ENCODE assay signal across 11 cellular contexts in the genomic region with DNA sequence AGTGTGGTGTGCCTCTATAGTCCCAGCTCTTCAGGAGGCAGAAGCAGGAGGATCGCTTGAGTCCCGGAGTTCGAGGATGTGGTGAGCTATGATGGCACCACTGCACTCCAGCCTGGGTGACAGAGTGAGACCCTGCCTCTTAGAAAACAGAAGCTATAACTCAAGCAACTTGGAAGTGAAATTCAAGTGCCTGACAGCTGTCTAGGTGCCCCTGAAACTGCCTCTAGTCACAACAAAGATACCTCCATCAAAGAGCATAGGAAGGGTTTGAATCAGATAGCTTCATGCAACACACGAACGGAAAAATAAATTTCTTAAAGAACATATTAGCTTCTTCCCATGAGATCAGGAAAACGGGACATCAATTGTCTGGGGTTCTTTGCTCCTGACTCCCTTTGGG. TPM values are rescaled to one million over a fixed set of nuclear protein-coding genes. Genes with fewer than 3 reads are reported as not detected.
DNase-seq lines count a peak whose midpoint lies in the region; ATAC-seq and TF ChIP-seq lines count a peak whose summit lies in the region.
"Had no signal": no experiment of that assay in that cellular context is flagged by ENCODE, and none has a peak within 500 bp of the region (broad histone marks: within the 10 kb centered on the region; RNA-seq: fewer than 3 reads in every experiment).

No MANE protein-coding gene starts in this region.

- H3K4me2 ChIP-seq in BLaER1 = peak overlapping the region; percentile 97

- peaks cover 28% of the 10 kb centered on the region for H4K20me1 ChIP-seq in BLaER1

- POLR2A ChIA-PET in activated CD8-positive, alpha-beta T cell treated with anti-CD3 and anti-CD28 coated beads for 36 hours (lab: Charles Lee) = no interaction called here
- POLR2A ChIA-PET in HEK293T (lab: Yijun Ruan, JAX) = interaction anchor here (0.6 kb wide), 1 partner anchor 36 kb away, joined by 3 read pairs; no protein-coding TSS in a partner anchor

- intact Hi-C loops in activated CD8-positive, alpha-beta T cell treated with anti-CD3 and anti-CD28 coated beads for 36 hours (cut with micrococcal nuclease) = loop anchor here (10.0 kb wide), 1 partner anchor 97 kb away; no protein-coding TSS in a partner anchor
- intact Hi-C loops in left lung (cut with DNase I) = no loop called here

- H3K27ac Mint-ChIP-seq in activated CD8-positive, alpha-beta T cell treated with anti-CD3 and anti-CD28 coated beads for 36 hours = no peak overlapping the region

- H3K27ac ChIP-seq in BLaER1 (no peak overlapping the region), left lung (no peak overlapping the region)
- H3K27ac ChIP-seq: C4-2B, VCaP had no signal

- DNase-seq in GM06990 (ENCODE audit: extremely low read depth, insufficient read length) (no peak), left lung (no peak), H7 (no peak), NCI-H82 (lab: John Stamatoyannopoulos, UW) (no peak), HEK293T (ENCODE audit: extremely low spot score) (no peak), HUDEP-2 (lab: John Stamatoyannopoulos, UW; ENCODE audit: unreplicated experiment in 76 of 76) (no peak)
- no peak for DNase-seq in activated CD8-positive, alpha-beta T cell treated with anti-CD3 and anti-CD28 coated beads for 36 hours
- DNase-seq: SHP77 had no signal

- H3K4me1 ChIP-seq in BLaER1 (peaks cover 69% of the 10 kb centered on the region), left lung (peaks cover 0 to 22% of the 10 kb centered on the region in 2 donors)

- peak overlapping the region; percentile 66 for H3K4me3 Mint-ChIP-seq in activated CD8-positive, alpha-beta T cell treated with anti-CD3 and anti-CD28 coated beads for 36 hours

- no peak for TF ChIP-seq CTCF in GM06990 (IDR thresholded peaks at IDR 0.05; ENCODE audit: insufficient read depth, low read length, poor library complexity, severe bottlenecking)
- no peak for TF ChIP-seq CTCF in activated CD8-positive, alpha-beta T cell treated with anti-CD3 and anti-CD28 coated beads for 36 hours (IDR thresholded peaks at IDR 0.05)
- no peak for TF ChIP-seq CTCF in left lung (IDR thresholded peaks at IDR 0.05)

- H3K36me3 ChIP-seq in BLaER1 = no peaks in the 10 kb centered on the region
- no peaks in the 10 kb centered on the region; the same call in 1 of the 2 replicates for H3K36me3 ChIP-seq in GM06990 (ENCODE audit: control insufficient read depth, insufficient read depth, low read length)
- no peaks in the 10 kb centered on the region for H3K36me3 ChIP-seq in left lung
- no peaks in the 10 kb centered on the region for H3K36me3 ChIP-seq in H7 (replicated peaks; ENCODE audit: control insufficient read depth, insufficient read depth, low read length)

- H3K4me3 ChIP-seq in BLaER1 (no peak overlapping the region), GM06990 (replicated peaks; ENCODE audit: low read depth, low read length) (peak overlapping the region; percentile 66; the same call in 1 of the 2 replicates), left lung (peak overlapping the region; percentile 57 to 72), H7 (ENCODE audit: insufficient read depth, low read depth, low read length) (no peak overlapping the region)

- H3K27me3 Mint-ChIP-seq in activated CD8-positive, alpha-beta T cell treated with anti-CD3 and anti-CD28 coated beads for 36 hours = peaks cover 37% of the 10 kb centered on the region

- H3K9me3 ChIP-seq in BLaER1 (no peaks in the 10 kb centered on the region), left lung (no peaks in the 10 kb centered on the region)

- H3K36me3 Mint-ChIP-seq in activated CD8-positive, alpha-beta T cell treated with anti-CD3 and anti-CD28 coated beads for 36 hours (ENCODE audit: low read depth) = no peaks in the 10 kb centered on the region

- ATAC-seq in activated CD8-positive, alpha-beta T cell treated with anti-CD3 and anti-CD28 coated beads for 36 hours = no peak
- no peak for ATAC-seq in left lung

- no peaks in the 10 kb centered on the region for H3K27me3 ChIP-seq in BLaER1
- no peaks in the 10 kb centered on the region for H3K27me3 ChIP-seq in GM06990 (replicated peaks; ENCODE audit: control insufficient read depth, insufficient read depth, low read length)
- H3K27me3 ChIP-seq in left lung = peaks cover 0 to 13% of the 10 kb centered on the region in 2 donors
- peaks cover 36% of the 10 kb centered on the region for H3K27me3 ChIP-seq in H7 (ENCODE audit: control insufficient read depth, insufficient read depth, low read length)

- H3K4me1 Mint-ChIP-seq in activated CD8-positive, alpha-beta T cell treated with anti-CD3 and anti-CD28 coated beads for 36 hours (ENCODE audit: low read depth) = peaks cover 10% of the 10 kb centered on the region

- H3K9me3 Mint-ChIP-seq in activated CD8-positive, alpha-beta T cell treated with anti-CD3 and anti-CD28 coated beads for 36 hours = no peaks in the 10 kb centered on the region

- no peak overlapping the region for H3K9ac ChIP-seq in BLaER1

- CTCF ChIA-PET in activated CD8-positive, alpha-beta T cell treated with anti-CD3 and anti-CD28 coated beads for 36 hours (lab: Charles Lee) = interaction anchor here (0.9 to 1.7 kb wide), 4 partner anchors 20 to 107 kb away, joined by 3 to 9 read pairs (median 4); no protein-coding TSS in a partner anchor
- CTCF ChIA-PET in HEK293T (lab: Yijun Ruan, JAX) = interaction anchor here (0.6 to 1.3 kb wide), 2 partner anchors 96 to 119 kb away, joined by 3 to 6 read pairs; no protein-coding TSS in a partner anchor

TF ChIP-seq in HEK293T, 16 proteins besides CTCF, POLR2A, EP300 and RAD21:
- TF ChIP-seq LEF1 (IDR thresholded peaks at IDR 0.05; ENCODE audit: borderline replicate concordance) = no peak
- TF ChIP-seq TARDBP (IDR thresholded peaks at IDR 0.05) = no peak
- no peak for TF ChIP-seq FOXM1 (IDR thresholded peaks at IDR 0.05; ENCODE audit: borderline replicate concordance)
- no peak for TF ChIP-seq HDGF (IDR thresholded peaks at IDR 0.05; ENCODE audit: borderline replicate concordance)
- no peak for TF ChIP-seq ELF4 (IDR thresholded peaks at IDR 0.05)
- TF ChIP-seq FOXA1 (IDR thresholded peaks at IDR 0.05) = no peak
- no peak for TF ChIP-seq NFRKB (IDR thresholded peaks at IDR 0.05)
- TF ChIP-seq ZNF384 (IDR thresholded peaks at IDR 0.05) = no peak
- TF ChIP-seq, protein P1, sequence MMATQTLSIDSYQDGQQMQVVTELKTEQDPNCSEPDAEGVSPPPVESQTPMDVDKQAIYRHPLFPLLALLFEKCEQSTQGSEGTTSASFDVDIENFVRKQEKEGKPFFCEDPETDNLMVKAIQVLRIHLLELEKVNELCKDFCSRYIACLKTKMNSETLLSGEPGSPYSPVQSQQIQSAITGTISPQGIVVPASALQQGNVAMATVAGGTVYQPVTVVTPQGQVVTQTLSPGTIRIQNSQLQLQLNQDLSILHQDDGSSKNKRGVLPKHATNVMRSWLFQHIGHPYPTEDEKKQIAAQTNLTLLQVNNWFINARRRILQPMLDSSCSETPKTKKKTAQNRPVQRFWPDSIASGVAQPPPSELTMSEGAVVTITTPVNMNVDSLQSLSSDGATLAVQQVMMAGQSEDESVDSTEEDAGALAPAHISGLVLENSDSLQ (IDR thresholded peaks at IDR 0.05) = no peak
- TF ChIP-seq ARNT (IDR thresholded peaks at IDR 0.05) = no peak
- TF ChIP-seq L3MBTL2 (conservative IDR thresholded peaks at IDR 0.05) = no peak
- no peak for TF ChIP-seq CTBP1 (IDR thresholded peaks at IDR 0.05; ENCODE audit: borderline replicate concordance)
- no peak for TF ChIP-seq SUZ12 (IDR thresholded peaks at IDR 0.05)
- TF ChIP-seq FOXK2 (IDR thresholded peaks at IDR 0.05) = no peak
- no peak for TF ChIP-seq BHLHE40 (IDR thresholded peaks at IDR 0.05; ENCODE audit: borderline replicate concordance)
- no peak for TF ChIP-seq SP1 (IDR thresholded peaks at IDR 0.05)
TF ChIP-seq in HEK293T: peak in this region for 0.

RNA-seq across cellular contexts. Expression of gene PLCG2, which starts 0.9 kb away (rescaled TPM):
- total RNA-seq in activated CD8-positive, alpha-beta T cell treated with anti-CD3 and anti-CD28 coated beads for 36 hours = 10 to 100 TPM; 12.7 to 13.7 TPM
- 10 to 100 TPM; 22.5 to 48.7 TPM for total RNA-seq in left lung
- total RNA-seq in H7 (2014; rRNA removed; shearing (Covaris generic)) = 2.5 and 2.7 TPM in 2 replicates

Comparison
In these comparisons a context has a peak if more than half of its experiments do, and no peak if none do; other contexts are left out.
1. H3K4me3 ChIP-seq: peak in GM06990 (single experiment) and left lung (2 of 2); none in BLaER1 (single experiment) and H7 (single experiment).